ENCODE assay signal across 8 cellular contexts in genomic region chr21:44299085-44299457, GRCh38. TPM values are rescaled to one million over a fixed set of nuclear protein-coding genes. Genes with fewer than 3 reads are reported as not detected.
DNase-seq lines count a peak whose midpoint lies in the region; ATAC-seq and TF ChIP-seq lines count a peak whose summit lies in the region.

No MANE protein-coding gene starts in this region.

- H2BK12ac ChIP-seq in H9 (ENCODE audit: insufficient read length, low read depth, low read length) = no peak overlapping the region

- DNase-seq in H9 (no peak), RWPE1 (ENCODE audit: low spot score) (no peak), esophagus muscularis mucosa (ENCODE audit: extremely low spot score) (no peak), LoVo (ENCODE audit: low spot score) (no peak), head of caudate nucleus (no peak), NCI-H128 (lab: John Stamatoyannopoulos, UW; ENCODE audit: unreplicated experiment) (no peak)

- H4K8ac ChIP-seq in H9 (replicated peaks; ENCODE audit: insufficient read length, low read depth, low read length) = no peak overlapping the region

- H3K4me3 ChIP-seq in esophagus muscularis mucosa (peak overlapping the region; percentile 93 to 98 (median 96)), rectal smooth muscle tissue (ENCODE audit: low read length) (peak overlapping the region; percentile 82)

- H3K27ac Mint-ChIP-seq in H9 = no peak overlapping the region

- H2BK5ac ChIP-seq in H9 (ENCODE audit: insufficient read length, low read length) = no peak overlapping the region

- H3K9me3 ChIP-seq in H9 (ENCODE audit: control insufficient read depth, low read depth, low read length) = no peaks in the 10 kb centered on the region
- H3K9me3 ChIP-seq in esophagus muscularis mucosa = no peaks in the 10 kb centered on the region

- H3K79me1 ChIP-seq in H9 (ENCODE audit: insufficient read depth, low read depth, low read length, poor library complexity, severe bottlenecking) = no peaks in the 10 kb centered on the region

- H3K18ac ChIP-seq in H9 (ENCODE audit: insufficient read length, low read depth, low read length) = no peak overlapping the region

- no CpG with 5 or more reads among the region's 10 CpGs for WGBS in H9 (ENCODE audit: extremely low coverage, insufficient read length, low lambda C conversion rate)
- 26% methylated on average over 10 of the region's 10 CpGs for WGBS in esophagus muscularis mucosa

- POLR2A ChIA-PET in RWPE1 (lab: Yijun Ruan, JAX; ENCODE audit: low non-redundant PET) = no interaction called here

- H3K9ac ChIP-seq in H9 (ENCODE audit: extremely low read depth, insufficient read length, low read length) (no peak overlapping the region), rectal smooth muscle tissue (ENCODE audit: low read length) (no peak overlapping the region)

- H3K4ac ChIP-seq in H9 (ENCODE audit: low read depth, low read length) = no peak overlapping the region

- H3K27me3 ChIP-seq in H9 (ENCODE audit: insufficient read depth, low read length) = no peaks in the 10 kb centered on the region
- H3K27me3 ChIP-seq in esophagus muscularis mucosa = peaks cover 0 to 31% (median 0%) of the 10 kb centered on the region in 4 donors
- H3K27me3 ChIP-seq in rectal smooth muscle tissue (ENCODE audit: control insufficient read depth, insufficient read depth, low read length) = peaks cover 3% of the 10 kb centered on the region

- H2BK120ac ChIP-seq in H9 (ENCODE audit: low read depth, low read length, poor library complexity, severe bottlenecking) = no peak overlapping the region

- peak overlapping the region; percentile 64 for H3K4me2 ChIP-seq in H9 (ENCODE audit: insufficient read depth, insufficient read length, low read length)

- H3K4me3 Mint-ChIP-seq in H9 = peak overlapping the region; percentile 71 to 86

- H3K56ac ChIP-seq in H9 (ENCODE audit: insufficient read length, low read depth, low read length) = no peak overlapping the region

- no peak overlapping the region for H2AK5ac ChIP-seq in H9 (ENCODE audit: insufficient read length, low read length)

- no peak overlapping the region for H3K23ac ChIP-seq in H9 (ENCODE audit: insufficient read length, low read depth, low read length)

- no peaks in the 10 kb centered on the region for H3K9me3 Mint-ChIP-seq in H9

- H3K27ac ChIP-seq in H9 (ENCODE audit: insufficient read length, low read depth, low read length) (no peak overlapping the region), RWPE1 (peak overlapping the region; percentile 85), esophagus muscularis mucosa (replicated peaks in 1 of 4) (peak overlapping the region; percentile 89 to 93 (median 93)), rectal smooth muscle tissue (ENCODE audit: low read depth, low read length) (peak overlapping the region; percentile 83)

- H3T11ph ChIP-seq in H9 (ENCODE audit: low read length) = no peak overlapping the region

- H2AFZ ChIP-seq in H9 (ENCODE audit: low read length) = no peak overlapping the region

- peaks cover 5% of the 10 kb centered on the region for H3K23me2 ChIP-seq in H9 (ENCODE audit: insufficient read length, low read depth, low read length, poor library complexity, severe bottlenecking)

- H3K36me3 ChIP-seq in esophagus muscularis mucosa (no peaks in the 10 kb centered on the region), rectal smooth muscle tissue (ENCODE audit: control insufficient read depth, insufficient read depth, low read length) (no peaks in the 10 kb centered on the region)

- H3K4me1 ChIP-seq in H9 (ENCODE audit: insufficient read depth, low read length) (no peaks in the 10 kb centered on the region; the same call in 1 of the 2 replicates), esophagus muscularis mucosa (peaks cover 58 to 81% (median 70%) of the 10 kb centered on the region in 4 donors), rectal smooth muscle tissue (ENCODE audit: control insufficient read depth, insufficient read depth, low read length) (peaks cover 9% of the 10 kb centered on the region)

- H3K27me3 Mint-ChIP-seq in H9 (ENCODE audit: low read depth) = peaks cover 11% of the 10 kb centered on the region

- H3K4me1 Mint-ChIP-seq in H9 = peaks cover 14 to 26% of the 10 kb centered on the region in 2 experiments

- CTCF ChIA-PET in RWPE1 (lab: Yijun Ruan, JAX) = interaction anchor here (1.5 kb wide), 1 partner anchor 32 kb away, joined by 5 read pairs; no protein-coding TSS in a partner anchor

- no peaks in the 10 kb centered on the region for H4K20me1 ChIP-seq in H9 (ENCODE audit: control insufficient read depth, insufficient read depth, insufficient read length)

- TF ChIP-seq POLR2A in esophagus muscularis mucosa (IDR thresholded peaks at IDR 0.05; ENCODE audit: low read depth) = no peak

- no peak for ATAC-seq in HG03097 (IDR thresholded peaks at IDR 0.05; ENCODE audit: low FRiP score, unreplicated experiment)

- intact Hi-C loops in esophagus muscularis mucosa (cut with DNase I) (loop anchor here (2.0 to 5.0 kb wide), 2 partner anchors 38 to 287 kb away; partner anchors contain the start of gene TRAPPC10), head of caudate nucleus (cut with DNase I) (no loop called here)

- H2BK15ac ChIP-seq in H9 (ENCODE audit: low read depth, low read length) = no peak overlapping the region

- H4K91ac ChIP-seq in H9 (ENCODE audit: insufficient read length, low read depth, low read length) = no peak overlapping the region

- TF ChIP-seq EP300 in esophagus muscularis mucosa (IDR thresholded peaks at IDR 0.05) = no peak

- no peak for TF ChIP-seq CTCF in H9 (conservative IDR thresholded peaks at IDR 0.05)
- no peak for TF ChIP-seq CTCF in RWPE1 (conservative IDR thresholded peaks at IDR 0.05; ENCODE audit: low read depth)
- no peak for TF ChIP-seq CTCF in esophagus muscularis mucosa (IDR thresholded peaks at IDR 0.05)

- H3K14ac ChIP-seq in H9 (ENCODE audit: insufficient read depth, low read length) = no peak overlapping the region

- no peaks in the 10 kb centered on the region for H3K79me2 ChIP-seq in H9 (ENCODE audit: insufficient read depth, low read length)

- no peaks in the 10 kb centered on the region for H3K36me3 Mint-ChIP-seq in H9 (ENCODE audit: insufficient read depth in 1 of 3, low read depth in 3 of 3)

- H4K5ac ChIP-seq in H9 (ENCODE audit: insufficient read length, low read depth, low read length) = no peak overlapping the region

- H2BK20ac ChIP-seq in H9 (ENCODE audit: low read depth, low read length, poor library complexity, severe bottlenecking) = no peak overlapping the region

RNA-seq across cellular contexts. Expression of gene PFKL, which starts 0.8 kb away (rescaled TPM):
- 105 and 107 TPM in 2 replicates for total RNA-seq in H9 (2021)
- total RNA-seq in esophagus muscularis mucosa = 100 to 1,000 TPM in 1 of 4 donors, 10 to 100 TPM in 3; 61.5 to 109 (median 83.4) TPM

RNA-seq across cellular contexts. Expression of gene AIRE, which starts 13.4 kb away (rescaled TPM):
- total RNA-seq in H9 (2021) = 0.17 and 0.39 TPM in 2 replicates
- total RNA-seq in esophagus muscularis mucosa = not detected

RNA-seq across cellular contexts. Expression of gene DNMT3L, which starts 37.4 kb away (rescaled TPM):
- total RNA-seq in H9 (2021) (0.70 and 0.77 TPM in 2 replicates), esophagus muscularis mucosa (not detected)

RNA-seq across cellular contexts. Expression of gene CFAP410, which starts 40.1 kb away (rescaled TPM):
- total RNA-seq in H9 (2021) (16.9 and 17.0 TPM in 2 replicates), esophagus muscularis mucosa (10 to 100 TPM; 26.6 to 43.5 (median 32.3) TPM)

RNA-seq across cellular contexts. Expression of gene TRPM2, which starts 54.4 kb away (rescaled TPM):
- total RNA-seq in H9 (2021) (0.11 and 0.68 TPM in 2 replicates), esophagus muscularis mucosa (1 to 10 TPM; 1.6 to 3.5 (median 2.7) TPM)
